ENCODE assay signal across 11 cellular contexts in the genomic region with DNA sequence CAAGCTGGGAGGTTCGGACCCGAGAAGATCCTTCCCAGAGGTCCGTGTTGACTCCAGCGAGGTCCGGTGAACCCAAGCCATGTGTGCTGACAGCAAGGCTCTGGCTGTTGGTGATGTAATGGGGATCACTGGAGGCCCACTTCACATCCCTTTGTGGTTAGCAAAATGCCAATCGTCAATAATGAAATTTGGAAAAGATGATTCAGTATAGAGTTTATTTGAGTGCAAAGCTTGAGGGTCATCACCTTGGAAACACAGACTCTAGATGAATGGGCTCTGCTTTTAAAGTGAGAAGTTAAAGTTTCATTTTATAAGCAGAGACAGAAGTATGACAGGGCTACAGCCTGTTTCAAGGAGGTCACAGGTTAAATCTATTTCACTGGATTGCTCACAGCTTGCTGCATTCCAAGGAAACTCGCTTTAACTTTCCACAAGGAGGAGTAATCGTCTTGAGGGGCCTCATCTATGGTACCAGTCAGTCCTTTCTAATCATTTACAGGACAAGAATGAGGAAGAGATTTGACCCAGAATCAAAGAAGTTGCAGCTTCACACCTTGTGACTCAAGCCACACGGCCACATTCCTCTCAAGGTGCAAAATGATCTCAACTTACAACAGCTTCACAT.
A peak's percentile ranks its signal among the peaks of the same experiment; 100 is the strongest.
DNase-seq lines count a peak whose midpoint lies in the region; ATAC-seq and TF ChIP-seq lines count a peak whose summit lies in the region.
"Had no signal": no experiment of that assay in that cellular context is flagged by ENCODE, and none has a peak within 500 bp of the region (broad histone marks: within the 10 kb centered on the region; RNA-seq: fewer than 3 reads in every experiment).

No MANE protein-coding gene starts in this region.

- H3K27ac ChIP-seq in GM23248 = peak overlapping the region; percentile 33

- H3K4me1 ChIP-seq in GM23248 (ENCODE audit: insufficient read depth) = peaks cover 15% of the 10 kb centered on the region

- in situ Hi-C loops in GM23248 (cut with MboI) = no loop called here

- no peaks in the 10 kb centered on the region for H4K20me1 ChIP-seq in GM23248 (ENCODE audit: insufficient read depth)

- 30 to 32% methylated on average over 9 of the region's 9 CpGs for WGBS in GM23248 (ENCODE audit: low coverage in 1 of 2, low lambda C conversion rate in 2 of 2, missing lambda C conversion rate in 2 of 2), 2 experiments

- H3K4me2 ChIP-seq in GM23248 (ENCODE audit: unreplicated experiment) = peak overlapping the region; percentile 52

- intact Hi-C loops in Right ventricle myocardium superior (cut with DNase I) = no loop called here

- ATAC-seq in SK-N-SH treated with all-trans-retinoic acid at 6 μM for 48 hours (peak; percentile 17; the same call in 1 of the 3 replicates), HG02610 (IDR thresholded peaks at IDR 0.05; ENCODE audit: unreplicated experiment) (no peak), Right ventricle myocardium superior (ENCODE audit: poor library complexity) (no peak), HG03175 (IDR thresholded peaks at IDR 0.05; ENCODE audit: unreplicated experiment) (no peak)

- peak overlapping the region; percentile 40 for H3K9ac ChIP-seq in GM23248

- H3F3A ChIP-seq in GM23248 (ENCODE audit: insufficient read depth) = peaks cover 16% of the 10 kb centered on the region

- H3K9me2 ChIP-seq in GM23248 (ENCODE audit: insufficient read depth) = no peaks in the 10 kb centered on the region

- no peak overlapping the region for H3K4me3 ChIP-seq in GM23248
- H3K4me3 ChIP-seq in skeletal muscle cell (ENCODE audit: low read depth, low read length) = no peak overlapping the region

- no peaks in the 10 kb centered on the region for H3K9me3 ChIP-seq in GM23248 (ENCODE audit: low read depth)

- H3K27me3 ChIP-seq in GM23248 (replicated peaks; ENCODE audit: insufficient read depth) = no peaks in the 10 kb centered on the region

- peak; percentile 88 for DNase-seq in GM23248
- peak; percentile 91 for DNase-seq in fibroblast of peridontal ligament (ENCODE audit: extremely low read depth)
- DNase-seq in skeletal muscle cell (ENCODE audit: low read depth) = peak; percentile 76
- no peak for DNase-seq in stimulated activated CD4-positive, alpha-beta T cell treated with anti-CD3 and anti-CD28 coated beads, Interleukin-4, amount 100 ng/mL, for 1 hour
- no peak for DNase-seq in Right ventricle myocardium superior
- DNase-seq: activated B cell treated with CpG ODN at 0.5 μM for 24 hours; activated naive CD4-positive, alpha-beta T cell treated with anti-CD3 and anti-CD28 coated beads, Interleukin-2, amount 50 U/mL, for 16 hours; naive B cell had no signal

- H3K79me2 ChIP-seq in GM23248 (ENCODE audit: insufficient read depth) = no peaks in the 10 kb centered on the region

- no peaks in the 10 kb centered on the region for H3K36me3 ChIP-seq in GM23248 (ENCODE audit: low read depth)

- peak overlapping the region; percentile 16; the same call in 1 of the 2 replicates for H2AFZ ChIP-seq in GM23248

TF ChIP-seq in SK-N-SH treated with all-trans-retinoic acid at 6 μM for 48 hours, 23 proteins besides CTCF, POLR2A, EP300 and RAD21:
- TF ChIP-seq ZFP3 (CRISPR knock-in tag; IDR thresholded peaks at IDR 0.05) = no peak
- TF ChIP-seq ZC3H10 (CRISPR knock-in tag; IDR thresholded peaks at IDR 0.05) = no peak
- TF ChIP-seq SNAI2 (CRISPR knock-in tag; IDR thresholded peaks at IDR 0.05) = no peak
- TF ChIP-seq PPARA (CRISPR knock-in tag; IDR thresholded peaks at IDR 0.05; ENCODE audit: borderline replicate concordance) = no peak
- TF ChIP-seq GLIS3 (CRISPR knock-in tag; IDR thresholded peaks at IDR 0.05) = no peak
- no peak for TF ChIP-seq TCF4 (CRISPR knock-in tag; IDR thresholded peaks at IDR 0.05; ENCODE audit: borderline replicate concordance)
- no peak for TF ChIP-seq ZNF8 (CRISPR knock-in tag; IDR thresholded peaks at IDR 0.05)
- TF ChIP-seq OSR1 (CRISPR knock-in tag; IDR thresholded peaks at IDR 0.05) = no peak
- TF ChIP-seq, protein P1, sequence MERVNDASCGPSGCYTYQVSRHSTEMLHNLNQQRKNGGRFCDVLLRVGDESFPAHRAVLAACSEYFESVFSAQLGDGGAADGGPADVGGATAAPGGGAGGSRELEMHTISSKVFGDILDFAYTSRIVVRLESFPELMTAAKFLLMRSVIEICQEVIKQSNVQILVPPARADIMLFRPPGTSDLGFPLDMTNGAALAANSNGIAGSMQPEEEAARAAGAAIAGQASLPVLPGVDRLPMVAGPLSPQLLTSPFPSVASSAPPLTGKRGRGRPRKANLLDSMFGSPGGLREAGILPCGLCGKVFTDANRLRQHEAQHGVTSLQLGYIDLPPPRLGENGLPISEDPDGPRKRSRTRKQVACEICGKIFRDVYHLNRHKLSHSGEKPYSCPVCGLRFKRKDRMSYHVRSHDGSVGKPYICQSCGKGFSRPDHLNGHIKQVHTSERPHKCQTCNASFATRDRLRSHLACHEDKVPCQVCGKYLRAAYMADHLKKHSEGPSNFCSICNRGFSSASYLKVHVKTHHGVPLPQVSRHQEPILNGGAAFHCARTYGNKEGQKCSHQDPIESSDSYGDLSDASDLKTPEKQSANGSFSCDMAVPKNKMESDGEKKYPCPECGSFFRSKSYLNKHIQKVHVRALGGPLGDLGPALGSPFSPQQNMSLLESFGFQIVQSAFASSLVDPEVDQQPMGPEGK (CRISPR knock-in tag; IDR thresholded peaks at IDR 0.05; ENCODE audit: borderline replicate concordance) = no peak
- no peak for TF ChIP-seq CSRNP3 (CRISPR knock-in tag; IDR thresholded peaks at IDR 0.05)
- no peak for TF ChIP-seq TOX (CRISPR knock-in tag; IDR thresholded peaks at IDR 0.05; ENCODE audit: borderline replicate concordance)
- TF ChIP-seq, protein P2, sequence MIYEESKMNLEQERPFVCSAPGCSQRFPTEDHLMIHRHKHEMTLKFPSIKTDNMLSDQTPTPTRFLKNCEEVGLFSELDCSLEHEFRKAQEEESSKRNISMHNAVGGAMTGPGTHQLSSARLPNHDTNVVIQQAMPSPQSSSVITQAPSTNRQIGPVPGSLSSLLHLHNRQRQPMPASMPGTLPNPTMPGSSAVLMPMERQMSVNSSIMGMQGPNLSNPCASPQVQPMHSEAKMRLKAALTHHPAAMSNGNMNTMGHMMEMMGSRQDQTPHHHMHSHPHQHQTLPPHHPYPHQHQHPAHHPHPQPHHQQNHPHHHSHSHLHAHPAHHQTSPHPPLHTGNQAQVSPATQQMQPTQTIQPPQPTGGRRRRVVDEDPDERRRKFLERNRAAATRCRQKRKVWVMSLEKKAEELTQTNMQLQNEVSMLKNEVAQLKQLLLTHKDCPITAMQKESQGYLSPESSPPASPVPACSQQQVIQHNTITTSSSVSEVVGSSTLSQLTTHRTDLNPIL (CRISPR knock-in tag; IDR thresholded peaks at IDR 0.05; ENCODE audit: low read depth) = no peak
- TF ChIP-seq ZNF565 (CRISPR knock-in tag; conservative IDR thresholded peaks at IDR 0.05; ENCODE audit: low read depth) = no peak
TF ChIP-seq in SK-N-SH treated with all-trans-retinoic acid at 6 μM for 48 hours: peak in this region for 0.

Comparison
In these comparisons a context has a peak if more than half of its experiments do, and no peak if none do; other contexts are left out.
1. DNase-seq: peak in GM23248 (single experiment), fibroblast of peridontal ligament (single experiment) and skeletal muscle cell (single experiment); none in stimulated activated CD4-positive, alpha-beta T cell treated with anti-CD3 and anti-CD28 coated beads, Interleukin-4, amount 100 ng/mL, for 1 hour (single experiment) and Right ventricle myocardium superior (single experiment).